ENCODE assay signal across 8 cellular contexts in genomic region chr2:144459937-144460336, GRCh38. TPM values are rescaled to one million over a fixed set of nuclear protein-coding genes. Genes with fewer than 3 reads are reported as not detected.
DNase-seq lines count a peak whose midpoint lies in the region; ATAC-seq and TF ChIP-seq lines count a peak whose summit lies in the region.

No MANE protein-coding gene starts in this region.

- CTCF ChIA-PET in activated CD8-positive, alpha-beta T cell treated with anti-CD3 and anti-CD28 coated beads, Interleukin-2, amount 10 ng/mL, durations not matched to agents 7 days and 5 days (lab: Charles Lee) = interaction anchor here (1.5 kb wide), 1 partner anchor 10 kb away, joined by 7 read pairs; no protein-coding TSS in a partner anchor

- H3K36me3 ChIP-seq in skeletal muscle satellite cell (ENCODE audit: insufficient read depth, low read length) = peaks cover 4% of the 10 kb centered on the region

- peak overlapping the region; percentile 36 for H3K27ac Mint-ChIP-seq in activated CD8-positive, alpha-beta T cell treated with anti-CD3 and anti-CD28 coated beads, Interleukin-2, amount 10 ng/mL, durations not matched to agents 7 days and 5 days
- peak overlapping the region; percentile 50 for H3K27ac Mint-ChIP-seq in glutamatergic neuron (ENCODE audit: unreplicated experiment)

- DNase-seq in activated CD8-positive, alpha-beta T cell treated with anti-CD3 and anti-CD28 coated beads, Interleukin-2, amount 10 ng/mL, durations not matched to agents 7 days and 5 days = peak; percentile 33
- DNase-seq in glutamatergic neuron (no peak), SKM-1 (lab: John Stamatoyannopoulos, UW; ENCODE audit: unreplicated experiment) (no peak), NCI-H187 treated with DMSO at 0.1 percent for 48 hours (lab: John Stamatoyannopoulos, UW) (no peak)
- DNase-seq in stimulated activated CD4-positive, alpha-beta T cell treated with anti-CD3 and anti-CD28 coated beads, Interleukin-2, amount 100 ng/mL, for 24 hours = no peak

- no peak for TF ChIP-seq CTCF in glutamatergic neuron (IDR thresholded peaks at IDR 0.05; ENCODE audit: partially characterized antibody, unreplicated experiment)

- ATAC-seq in GM18520 (IDR thresholded peaks at IDR 0.05; ENCODE audit: unreplicated experiment) (peak; percentile 65), HG03095 (IDR thresholded peaks at IDR 0.05; ENCODE audit: unreplicated experiment) (no peak)
- ATAC-seq in activated CD8-positive, alpha-beta T cell treated with anti-CD3 and anti-CD28 coated beads, Interleukin-2, amount 10 ng/mL, durations not matched to agents 7 days and 5 days = peak; percentile 83

- peak overlapping the region; percentile 50 for H3K4me2 ChIP-seq in skeletal muscle satellite cell (ENCODE audit: low read length)

- no peaks in the 10 kb centered on the region for H3K27me3 Mint-ChIP-seq in activated CD8-positive, alpha-beta T cell treated with anti-CD3 and anti-CD28 coated beads, Interleukin-2, amount 10 ng/mL, durations not matched to agents 7 days and 5 days (ENCODE audit: low read depth)
- peaks cover 2% of the 10 kb centered on the region for H3K27me3 Mint-ChIP-seq in glutamatergic neuron (ENCODE audit: unreplicated experiment)

- peak overlapping the region; percentile 43 for H3K9ac ChIP-seq in skeletal muscle satellite cell (ENCODE audit: low read depth, low read length)

- peaks cover 61% of the 10 kb centered on the region for H3K4me1 ChIP-seq in skeletal muscle satellite cell (ENCODE audit: control insufficient read depth, insufficient read depth, low read length)

- H3K36me3 Mint-ChIP-seq in activated CD8-positive, alpha-beta T cell treated with anti-CD3 and anti-CD28 coated beads, Interleukin-2, amount 10 ng/mL, durations not matched to agents 7 days and 5 days (ENCODE audit: low read depth) = no peaks in the 10 kb centered on the region
- no peaks in the 10 kb centered on the region for H3K36me3 Mint-ChIP-seq in glutamatergic neuron (ENCODE audit: unreplicated experiment)

- no peak overlapping the region for H3K4me3 ChIP-seq in skeletal muscle satellite cell (ENCODE audit: low read length)

- H3K4me3 Mint-ChIP-seq in activated CD8-positive, alpha-beta T cell treated with anti-CD3 and anti-CD28 coated beads, Interleukin-2, amount 10 ng/mL, durations not matched to agents 7 days and 5 days = no peak overlapping the region
- H3K4me3 Mint-ChIP-seq in glutamatergic neuron (ENCODE audit: unreplicated experiment) = no peak overlapping the region

- H3K4me1 Mint-ChIP-seq in activated CD8-positive, alpha-beta T cell treated with anti-CD3 and anti-CD28 coated beads, Interleukin-2, amount 10 ng/mL, durations not matched to agents 7 days and 5 days (ENCODE audit: low read depth) = peaks cover 23% of the 10 kb centered on the region
- H3K4me1 Mint-ChIP-seq in glutamatergic neuron (ENCODE audit: low read depth, unreplicated experiment) = peaks cover 30% of the 10 kb centered on the region

- POLR2A ChIA-PET in activated CD8-positive, alpha-beta T cell treated with anti-CD3 and anti-CD28 coated beads, Interleukin-2, amount 10 ng/mL, durations not matched to agents 7 days and 5 days (lab: Charles Lee) = interaction anchor here (0.6 kb wide), 1 partner anchor 135 kb away, joined by 3 read pairs; no protein-coding TSS in a partner anchor

- no peaks in the 10 kb centered on the region for H3K9me3 Mint-ChIP-seq in activated CD8-positive, alpha-beta T cell treated with anti-CD3 and anti-CD28 coated beads, Interleukin-2, amount 10 ng/mL, durations not matched to agents 7 days and 5 days (ENCODE audit: insufficient read depth)
- H3K9me3 Mint-ChIP-seq in glutamatergic neuron (ENCODE audit: unreplicated experiment) = peaks cover 4% of the 10 kb centered on the region

- H3K9me3 ChIP-seq in skeletal muscle satellite cell (replicated peaks; ENCODE audit: low read length) = no peaks in the 10 kb centered on the region

- no peaks in the 10 kb centered on the region for H3K27me3 ChIP-seq in skeletal muscle satellite cell (ENCODE audit: control insufficient read depth, insufficient read depth, low read length)

RNA-seq across cellular contexts. Expression of gene ZEB2, which starts 60.0 kb away (rescaled TPM):
- total RNA-seq in activated CD8-positive, alpha-beta T cell treated with anti-CD3 and anti-CD28 coated beads, Interleukin-2, amount 10 ng/mL, durations not matched to agents 7 days and 5 days = 1 to 10 TPM; 4.0 to 5.7 TPM
- total RNA-seq in glutamatergic neuron (ENCODE audit: unreplicated experiment) = 121 TPM
- 57.8 and 63.1 TPM in 2 replicates for total RNA-seq in skeletal muscle satellite cell (2012; rRNA removed)

Comparison
In these comparisons a context has a peak if more than half of its experiments do, and no peak if none do; other contexts are left out.
1. RNA of gene ZEB2, which starts 60.0 kb away (total RNA-seq): 121 TPM in glutamatergic neuron (single experiment); 4.0 to 5.7 TPM in activated CD8-positive, alpha-beta T cell treated with anti-CD3 and anti-CD28 coated beads, Interleukin-2, amount 10 ng/mL, durations not matched to agents 7 days and 5 days; every median in the first group is over 10 times any median in the second.